Comparison of ENCODE assay signal across 25 cellular contexts in genomic region chr4:3220586-3221494, GRCh38. TPM values are rescaled to one million over a fixed set of nuclear protein-coding genes. Genes with fewer than 3 reads are reported as not detected.
DNase-seq lines count a peak whose midpoint lies in the region; ATAC-seq lines count a peak whose summit lies in the region.
"Had no signal": no experiment of that assay in that cellular context is flagged by ENCODE, and none has a peak within 500 bp of the region (broad histone marks: within the 10 kb centered on the region; RNA-seq: fewer than 3 reads in every experiment).

No MANE protein-coding gene starts in this region.

- H3K27ac ChIP-seq in SJCRH30 = no peak overlapping the region
- H3K27ac ChIP-seq: A549, right lobe of liver, upper lobe of left lung, VCaP had no signal

- POLR2A ChIA-PET in activated CD4-positive, alpha-beta T cell treated with anti-CD3 and anti-CD28 coated beads for 36 hours (lab: Charles Lee) = no interaction called here

- no peaks in the 10 kb centered on the region for H3K27me3 Mint-ChIP-seq in activated CD4-positive, alpha-beta T cell treated with anti-CD3 and anti-CD28 coated beads, Interleukin-2, amount 10 ng/mL, durations not matched to agents 24 days and 14 days
- no peaks in the 10 kb centered on the region for H3K27me3 Mint-ChIP-seq in activated CD4-positive, alpha-beta T cell treated with anti-CD3 and anti-CD28 coated beads for 36 hours
- H3K27me3 Mint-ChIP-seq in effector memory CD8-positive, alpha-beta T cell = no peaks in the 10 kb centered on the region

- H3K4me3 Mint-ChIP-seq in activated CD4-positive, alpha-beta T cell treated with anti-CD3 and anti-CD28 coated beads, Interleukin-2, amount 10 ng/mL, durations not matched to agents 24 days and 14 days = no peak overlapping the region
- H3K4me3 Mint-ChIP-seq in activated CD4-positive, alpha-beta T cell treated with anti-CD3 and anti-CD28 coated beads for 36 hours = no peak overlapping the region
- peak overlapping the region; percentile 1 to 26 for H3K4me3 Mint-ChIP-seq in effector memory CD8-positive, alpha-beta T cell
- H3K4me3 Mint-ChIP-seq: GM23338; T-helper 1 cell treated with Interleukin-12 subunit alpha and Interleukin-12 subunit beta and Interleukin-4 antibody, amounts not matched to agents 30 μg/mL and 1 μg/mL, for 36 hours had no signal

- CTCF ChIA-PET in activated CD4-positive, alpha-beta T cell treated with anti-CD3 and anti-CD28 coated beads for 36 hours (lab: Charles Lee) = interaction anchor here (1.0 kb wide), 1 partner anchor 10 kb away, joined by 4 read pairs; no protein-coding TSS in a partner anchor

- H3K4me1 Mint-ChIP-seq in activated CD4-positive, alpha-beta T cell treated with anti-CD3 and anti-CD28 coated beads, Interleukin-2, amount 10 ng/mL, durations not matched to agents 24 days and 14 days = peaks cover 4% of the 10 kb centered on the region
- no peaks in the 10 kb centered on the region for H3K4me1 Mint-ChIP-seq in activated CD4-positive, alpha-beta T cell treated with anti-CD3 and anti-CD28 coated beads for 36 hours
- peaks cover 12 to 33% of the 10 kb centered on the region in 2 donors for H3K4me1 Mint-ChIP-seq in effector memory CD8-positive, alpha-beta T cell (ENCODE audit: low read depth in 2 of 2)
- H3K4me1 Mint-ChIP-seq: GM23338 had no signal

- H3K27me3 ChIP-seq in SJCRH30 = no peaks in the 10 kb centered on the region
- H3K27me3 ChIP-seq: right lobe of liver, upper lobe of left lung had no signal

- H3K27ac Mint-ChIP-seq in activated CD4-positive, alpha-beta T cell treated with anti-CD3 and anti-CD28 coated beads, Interleukin-2, amount 10 ng/mL, durations not matched to agents 24 days and 14 days = peak overlapping the region; percentile 3
- H3K27ac Mint-ChIP-seq in activated CD4-positive, alpha-beta T cell treated with anti-CD3 and anti-CD28 coated beads for 36 hours = no peak overlapping the region
- H3K27ac Mint-ChIP-seq in effector memory CD8-positive, alpha-beta T cell = peak overlapping the region; percentile 4 to 66
- H3K27ac Mint-ChIP-seq: GM23338; T-helper 1 cell treated with Interleukin-12 subunit alpha and Interleukin-12 subunit beta and Interleukin-4 antibody, amounts not matched to agents 30 μg/mL and 1 μg/mL, for 36 hours had no signal

- H3K4me1 ChIP-seq in SJCRH30 = no peaks in the 10 kb centered on the region
- H3K4me1 ChIP-seq: A549, right lobe of liver had no signal

- intact Hi-C loops in activated CD4-positive, alpha-beta T cell treated with anti-CD3 and anti-CD28 coated beads, Interleukin-2, amount 10 ng/mL, durations not matched to agents 24 days and 14 days (cut with micrococcal nuclease) = no loop called here
- intact Hi-C loops in activated CD4-positive, alpha-beta T cell treated with anti-CD3 and anti-CD28 coated beads for 36 hours (cut with DNase I, micrococcal nuclease) = no loop called here

- H3K4me3 ChIP-seq in SJCRH30 = no peak overlapping the region
- H3K4me3 ChIP-seq: A549, GM23338, right lobe of liver, upper lobe of left lung had no signal

- H3K9me3 ChIP-seq in SJCRH30 (replicated peaks) = no peaks in the 10 kb centered on the region
- H3K9me3 ChIP-seq: A549, right lobe of liver, upper lobe of left lung had no signal

- DNase-seq in activated CD4-positive, alpha-beta T cell treated with anti-CD3 and anti-CD28 coated beads, Interleukin-2, amount 10 ng/mL, durations not matched to agents 24 days and 14 days = no peak
- no peak for DNase-seq in activated CD4-positive, alpha-beta T cell treated with anti-CD3 and anti-CD28 coated beads for 36 hours
- DNase-seq in G401 (ENCODE audit: low spot score) (peak; percentile 96), pons (ENCODE audit: low spot score) (peak; percentile 22), NCI-H510A (lab: John Stamatoyannopoulos, UW) (no peak), SJCRH30 (no peak)
- no peak for DNase-seq in effector memory CD8-positive, alpha-beta T cell
- DNase-seq: activated naive CD4-positive, alpha-beta T cell treated with Interleukin-2 at 50 U/mL for 16 hours; anterior cingulate cortex; Calu3; effector CD8-positive, alpha-beta T cell; EL; foreskin melanocyte; hippocampal formation; mammary epithelial cell; NCI-H1930; right lobe of liver; upper lobe of left lung had no signal

- H3K9me3 Mint-ChIP-seq in activated CD4-positive, alpha-beta T cell treated with anti-CD3 and anti-CD28 coated beads, Interleukin-2, amount 10 ng/mL, durations not matched to agents 24 days and 14 days = no peaks in the 10 kb centered on the region
- H3K9me3 Mint-ChIP-seq in activated CD4-positive, alpha-beta T cell treated with anti-CD3 and anti-CD28 coated beads for 36 hours (ENCODE audit: low read depth) = no peaks in the 10 kb centered on the region
- H3K9me3 Mint-ChIP-seq in effector memory CD8-positive, alpha-beta T cell = no peaks in the 10 kb centered on the region
- H3K9me3 Mint-ChIP-seq: GM23338; T-helper 1 cell treated with Interleukin-12 subunit alpha and Interleukin-12 subunit beta and Interleukin-4 antibody, amounts not matched to agents 30 μg/mL and 1 μg/mL, for 36 hours had no signal

- H3K36me3 ChIP-seq in SJCRH30 = peaks cover 50% of the 10 kb centered on the region

- ATAC-seq in activated CD4-positive, alpha-beta T cell treated with anti-CD3 and anti-CD28 coated beads for 36 hours = no peak
- peak; percentile 42 for ATAC-seq in effector memory CD8-positive, alpha-beta T cell (replicated peaks)
- no peak for ATAC-seq in HG02973 (IDR thresholded peaks at IDR 0.05; ENCODE audit: unreplicated experiment)
- ATAC-seq: A549, esophagus mucosa, GM23338, Panc1 had no signal

- peaks cover 62% of the 10 kb centered on the region for H3K36me3 Mint-ChIP-seq in activated CD4-positive, alpha-beta T cell treated with anti-CD3 and anti-CD28 coated beads, Interleukin-2, amount 10 ng/mL, durations not matched to agents 24 days and 14 days (ENCODE audit: low read depth)
- peaks cover 42% of the 10 kb centered on the region for H3K36me3 Mint-ChIP-seq in activated CD4-positive, alpha-beta T cell treated with anti-CD3 and anti-CD28 coated beads for 36 hours (ENCODE audit: low read depth)
- peaks cover 52% of the 10 kb centered on the region for H3K36me3 Mint-ChIP-seq in effector memory CD8-positive, alpha-beta T cell (ENCODE audit: insufficient read depth)

- in situ Hi-C loops in G401 (cut with HindIII; ENCODE audit: low sequenced_read_pairs) = no loop called here

RNA-seq across cellular contexts. Expression of gene MSANTD1, which starts 28.1 kb away (rescaled TPM):
- 0.62 and 0.70 TPM in 2 replicates for total RNA-seq in activated CD4-positive, alpha-beta T cell treated with anti-CD3 and anti-CD28 coated beads, Interleukin-2, amount 10 ng/mL, durations not matched to agents 24 days and 14 days
- total RNA-seq in activated CD4-positive, alpha-beta T cell treated with anti-CD3 and anti-CD28 coated beads for 36 hours = under 1 TPM; 0.46 to 0.69 TPM
- total RNA-seq in G401 (2014; rRNA removed; shearing (Covaris generic)) = 0.20 TPM in 1 of 2 replicates, not detected in the other
- 0.04 and 0.08 TPM in 2 replicates for total RNA-seq in SJCRH30 (2014; rRNA removed; shearing (Covaris generic))

Comparison
In these comparisons a context has a peak if more than half of its experiments do, and no peak if none do; other contexts are left out.
1. DNase-seq: peak in G401 (single experiment) and pons (single experiment); none in activated CD4-positive, alpha-beta T cell treated with anti-CD3 and anti-CD28 coated beads, Interleukin-2, amount 10 ng/mL, durations not matched to agents 24 days and 14 days (single experiment), activated CD4-positive, alpha-beta T cell treated with anti-CD3 and anti-CD28 coated beads for 36 hours (single experiment), effector memory CD8-positive, alpha-beta T cell (0 of 3), NCI-H510A (single experiment) and SJCRH30 (0 of 2).
2. H3K4me3 Mint-ChIP-seq: peak in effector memory CD8-positive, alpha-beta T cell (2 of 2); none in activated CD4-positive, alpha-beta T cell treated with anti-CD3 and anti-CD28 coated beads, Interleukin-2, amount 10 ng/mL, durations not matched to agents 24 days and 14 days (single experiment) and activated CD4-positive, alpha-beta T cell treated with anti-CD3 and anti-CD28 coated beads for 36 hours (single experiment).